Comparison of ENCODE assay signal across 1 cellular context in genomic region chr11:61392991-61393595, GRCh38.
TF ChIP-seq lines count a peak whose summit lies in the region.

No MANE protein-coding gene starts in this region.

TF ChIP-seq in GM23338, 12 proteins besides CTCF, POLR2A, EP300 and RAD21 (continued from another document):
- TF ChIP-seq, protein P1, sequence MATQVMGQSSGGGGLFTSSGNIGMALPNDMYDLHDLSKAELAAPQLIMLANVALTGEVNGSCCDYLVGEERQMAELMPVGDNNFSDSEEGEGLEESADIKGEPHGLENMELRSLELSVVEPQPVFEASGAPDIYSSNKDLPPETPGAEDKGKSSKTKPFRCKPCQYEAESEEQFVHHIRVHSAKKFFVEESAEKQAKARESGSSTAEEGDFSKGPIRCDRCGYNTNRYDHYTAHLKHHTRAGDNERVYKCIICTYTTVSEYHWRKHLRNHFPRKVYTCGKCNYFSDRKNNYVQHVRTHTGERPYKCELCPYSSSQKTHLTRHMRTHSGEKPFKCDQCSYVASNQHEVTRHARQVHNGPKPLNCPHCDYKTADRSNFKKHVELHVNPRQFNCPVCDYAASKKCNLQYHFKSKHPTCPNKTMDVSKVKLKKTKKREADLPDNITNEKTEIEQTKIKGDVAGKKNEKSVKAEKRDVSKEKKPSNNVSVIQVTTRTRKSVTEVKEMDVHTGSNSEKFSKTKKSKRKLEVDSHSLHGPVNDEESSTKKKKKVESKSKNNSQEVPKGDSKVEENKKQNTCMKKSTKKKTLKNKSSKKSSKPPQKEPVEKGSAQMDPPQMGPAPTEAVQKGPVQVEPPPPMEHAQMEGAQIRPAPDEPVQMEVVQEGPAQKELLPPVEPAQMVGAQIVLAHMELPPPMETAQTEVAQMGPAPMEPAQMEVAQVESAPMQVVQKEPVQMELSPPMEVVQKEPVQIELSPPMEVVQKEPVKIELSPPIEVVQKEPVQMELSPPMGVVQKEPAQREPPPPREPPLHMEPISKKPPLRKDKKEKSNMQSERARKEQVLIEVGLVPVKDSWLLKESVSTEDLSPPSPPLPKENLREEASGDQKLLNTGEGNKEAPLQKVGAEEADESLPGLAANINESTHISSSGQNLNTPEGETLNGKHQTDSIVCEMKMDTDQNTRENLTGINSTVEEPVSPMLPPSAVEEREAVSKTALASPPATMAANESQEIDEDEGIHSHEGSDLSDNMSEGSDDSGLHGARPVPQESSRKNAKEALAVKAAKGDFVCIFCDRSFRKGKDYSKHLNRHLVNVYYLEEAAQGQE (IDR thresholded peaks at IDR 0.05; ENCODE audit: unreplicated experiment), result no peak
- TF ChIP-seq, protein P2, sequence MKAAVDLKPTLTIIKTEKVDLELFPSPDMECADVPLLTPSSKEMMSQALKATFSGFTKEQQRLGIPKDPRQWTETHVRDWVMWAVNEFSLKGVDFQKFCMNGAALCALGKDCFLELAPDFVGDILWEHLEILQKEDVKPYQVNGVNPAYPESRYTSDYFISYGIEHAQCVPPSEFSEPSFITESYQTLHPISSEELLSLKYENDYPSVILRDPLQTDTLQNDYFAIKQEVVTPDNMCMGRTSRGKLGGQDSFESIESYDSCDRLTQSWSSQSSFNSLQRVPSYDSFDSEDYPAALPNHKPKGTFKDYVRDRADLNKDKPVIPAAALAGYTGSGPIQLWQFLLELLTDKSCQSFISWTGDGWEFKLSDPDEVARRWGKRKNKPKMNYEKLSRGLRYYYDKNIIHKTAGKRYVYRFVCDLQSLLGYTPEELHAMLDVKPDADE (IDR thresholded peaks at IDR 0.05), result no peak
- TF ChIP-seq JUNB (IDR thresholded peaks at IDR 0.05; ENCODE audit: unreplicated experiment) (no peak), STAT1 (IDR thresholded peaks at IDR 0.05; ENCODE audit: unreplicated experiment) (no peak), ZNF331 (CRISPR knock-in tag; IDR thresholded peaks at IDR 0.05; ENCODE audit: low read depth) (no peak), EZH2phosphoT487 (IDR thresholded peaks at IDR 0.05; ENCODE audit: unreplicated experiment) (no peak)
- TF ChIP-seq, protein P3, sequence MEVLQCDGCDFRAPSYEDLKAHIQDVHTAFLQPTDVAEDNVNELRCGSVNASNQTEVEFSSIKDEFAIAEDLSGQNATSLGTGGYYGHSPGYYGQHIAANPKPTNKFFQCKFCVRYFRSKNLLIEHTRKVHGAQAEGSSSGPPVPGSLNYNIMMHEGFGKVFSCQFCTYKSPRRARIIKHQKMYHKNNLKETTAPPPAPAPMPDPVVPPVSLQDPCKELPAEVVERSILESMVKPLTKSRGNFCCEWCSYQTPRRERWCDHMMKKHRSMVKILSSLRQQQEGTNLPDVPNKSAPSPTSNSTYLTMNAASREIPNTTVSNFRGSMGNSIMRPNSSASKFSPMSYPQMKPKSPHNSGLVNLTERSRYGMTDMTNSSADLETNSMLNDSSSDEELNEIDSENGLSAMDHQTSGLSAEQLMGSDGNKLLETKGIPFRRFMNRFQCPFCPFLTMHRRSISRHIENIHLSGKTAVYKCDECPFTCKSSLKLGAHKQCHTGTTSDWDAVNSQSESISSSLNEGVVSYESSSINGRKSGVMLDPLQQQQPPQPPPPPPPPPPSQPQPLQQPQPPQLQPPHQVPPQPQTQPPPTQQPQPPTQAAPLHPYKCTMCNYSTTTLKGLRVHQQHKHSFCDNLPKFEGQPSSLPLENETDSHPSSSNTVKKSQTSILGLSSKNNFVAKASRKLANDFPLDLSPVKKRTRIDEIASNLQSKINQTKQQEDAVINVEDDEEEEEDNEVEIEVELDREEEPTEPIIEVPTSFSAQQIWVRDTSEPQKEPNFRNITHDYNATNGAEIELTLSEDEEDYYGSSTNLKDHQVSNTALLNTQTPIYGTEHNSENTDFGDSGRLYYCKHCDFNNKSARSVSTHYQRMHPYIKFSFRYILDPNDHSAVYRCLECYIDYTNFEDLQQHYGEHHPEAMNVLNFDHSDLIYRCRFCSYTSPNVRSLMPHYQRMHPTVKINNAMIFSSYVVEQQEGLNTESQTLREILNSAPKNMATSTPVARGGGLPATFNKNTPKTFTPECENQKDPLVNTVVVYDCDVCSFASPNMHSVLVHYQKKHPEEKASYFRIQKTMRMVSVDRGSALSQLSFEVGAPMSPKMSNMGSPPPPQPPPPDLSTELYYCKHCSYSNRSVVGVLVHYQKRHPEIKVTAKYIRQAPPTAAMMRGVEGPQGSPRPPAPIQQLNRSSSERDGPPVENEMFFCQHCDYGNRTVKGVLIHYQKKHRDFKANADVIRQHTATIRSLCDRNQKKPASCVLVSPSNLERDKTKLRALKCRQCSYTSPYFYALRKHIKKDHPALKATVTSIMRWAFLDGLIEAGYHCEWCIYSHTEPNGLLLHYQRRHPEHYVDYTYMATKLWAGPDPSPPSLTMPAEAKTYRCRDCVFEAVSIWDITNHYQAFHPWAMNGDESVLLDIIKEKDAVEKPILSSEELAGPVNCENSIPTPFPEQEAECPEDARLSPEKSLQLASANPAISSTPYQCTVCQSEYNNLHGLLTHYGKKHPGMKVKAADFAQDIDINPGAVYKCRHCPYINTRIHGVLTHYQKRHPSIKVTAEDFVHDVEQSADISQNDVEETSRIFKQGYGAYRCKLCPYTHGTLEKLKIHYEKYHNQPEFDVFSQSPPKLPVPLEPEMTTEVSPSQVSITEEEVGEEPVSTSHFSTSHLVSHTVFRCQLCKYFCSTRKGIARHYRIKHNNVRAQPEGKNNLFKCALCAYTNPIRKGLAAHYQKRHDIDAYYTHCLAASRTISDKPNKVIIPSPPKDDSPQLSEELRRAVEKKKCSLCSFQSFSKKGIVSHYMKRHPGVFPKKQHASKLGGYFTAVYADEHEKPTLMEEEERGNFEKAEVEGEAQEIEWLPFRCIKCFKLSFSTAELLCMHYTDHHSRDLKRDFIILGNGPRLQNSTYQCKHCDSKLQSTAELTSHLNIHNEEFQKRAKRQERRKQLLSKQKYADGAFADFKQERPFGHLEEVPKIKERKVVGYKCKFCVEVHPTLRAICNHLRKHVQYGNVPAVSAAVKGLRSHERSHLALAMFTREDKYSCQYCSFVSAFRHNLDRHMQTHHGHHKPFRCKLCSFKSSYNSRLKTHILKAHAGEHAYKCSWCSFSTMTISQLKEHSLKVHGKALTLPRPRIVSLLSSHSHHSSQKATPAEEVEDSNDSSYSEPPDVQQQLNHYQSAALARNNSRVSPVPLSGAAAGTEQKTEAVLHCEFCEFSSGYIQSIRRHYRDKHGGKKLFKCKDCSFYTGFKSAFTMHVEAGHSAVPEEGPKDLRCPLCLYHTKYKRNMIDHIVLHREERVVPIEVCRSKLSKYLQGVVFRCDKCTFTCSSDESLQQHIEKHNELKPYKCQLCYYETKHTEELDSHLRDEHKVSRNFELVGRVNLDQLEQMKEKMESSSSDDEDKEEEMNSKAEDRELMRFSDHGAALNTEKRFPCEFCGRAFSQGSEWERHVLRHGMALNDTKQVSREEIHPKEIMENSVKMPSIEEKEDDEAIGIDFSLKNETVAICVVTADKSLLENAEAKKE (CRISPR knock-in tag; IDR thresholded peaks at IDR 0.05), result no peak
